Comparison of ENCODE assay signal across 10 cellular contexts in the genomic region with DNA sequence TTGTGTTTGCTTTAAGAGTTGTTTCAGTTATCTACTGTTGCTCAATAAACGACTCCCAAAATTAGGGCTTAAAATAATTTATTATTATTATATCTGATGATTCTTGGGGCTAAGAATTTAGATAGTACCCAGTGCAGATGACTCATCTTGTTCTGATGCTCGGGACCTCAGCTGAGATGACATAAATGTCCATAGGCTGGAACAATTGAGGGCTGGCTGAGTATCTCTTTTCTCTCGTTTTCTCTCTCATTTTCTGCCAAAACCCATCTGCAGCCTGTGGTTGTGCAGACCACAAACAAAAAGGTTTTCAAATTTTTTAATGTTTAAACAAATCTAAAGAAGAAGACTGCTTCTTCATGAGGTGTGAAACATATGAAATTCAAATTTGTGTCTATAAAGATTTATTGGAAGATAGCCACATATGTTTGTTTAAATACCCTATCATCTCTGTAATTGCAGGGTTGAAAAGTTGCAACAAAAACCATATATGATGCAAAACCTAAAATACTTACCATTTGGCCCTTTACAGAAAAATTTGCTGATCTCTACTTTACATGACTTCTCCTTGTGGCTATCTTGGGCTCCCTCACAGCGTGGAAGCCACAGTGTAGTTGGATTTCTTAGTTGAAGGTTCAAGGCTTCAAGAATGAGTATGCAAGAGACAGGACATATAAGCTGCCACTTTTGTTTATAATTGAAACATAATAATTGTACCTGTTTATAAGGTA. TPM values are rescaled to one million over a fixed set of nuclear protein-coding genes. Genes with fewer than 3 reads are reported as not detected.
A peak's percentile ranks its signal among the peaks of the same experiment; 100 is the strongest.
DNase-seq lines count a peak whose midpoint lies in the region; ATAC-seq, FAIRE-seq and TF ChIP-seq lines count a peak whose summit lies in the region.
"Had no signal": no experiment of that assay in that cellular context is flagged by ENCODE, and none has a peak within 500 bp of the region (broad histone marks: within the 10 kb centered on the region; RNA-seq: fewer than 3 reads in every experiment).

No MANE protein-coding gene starts in this region.

- no peak overlapping the region for H2BK5ac ChIP-seq in trophoblast cell (ENCODE audit: low read depth, low read length, poor library complexity)

- no peaks in the 10 kb centered on the region for H4K20me1 ChIP-seq in Karpas-422 (ENCODE audit: insufficient read depth, low read depth, low read length)

- peak overlapping the region; percentile 79 for H3K4me2 ChIP-seq in Karpas-422 (ENCODE audit: low read depth, low read length, poor library complexity, severe bottlenecking)
- H3K4me2 ChIP-seq in trophoblast cell (ENCODE audit: low read length) = no peak overlapping the region

- H3K36me3 ChIP-seq in Karpas-422 (ENCODE audit: insufficient read depth, low read length) = no peaks in the 10 kb centered on the region; the same call in 1 of the 2 replicates
- no peaks in the 10 kb centered on the region for H3K36me3 ChIP-seq in bronchial epithelial cell (ENCODE audit: control insufficient read depth, insufficient read depth, low read length)
- no peaks in the 10 kb centered on the region for H3K36me3 ChIP-seq in trophoblast cell (ENCODE audit: control insufficient read depth in 1 of 2, insufficient read depth in 2 of 2, low read length in 2 of 2)
- H3K36me3 ChIP-seq: cardiac muscle cell had no signal

- H3K27me3 ChIP-seq in Karpas-422 (ENCODE audit: low read length) (no peaks in the 10 kb centered on the region), bronchial epithelial cell (ENCODE audit: control insufficient read depth, insufficient read depth, low read length) (no peaks in the 10 kb centered on the region), trophoblast cell (ENCODE audit: insufficient read depth, low read length) (no peaks in the 10 kb centered on the region)
- H3K27me3 ChIP-seq: cardiac muscle cell had no signal

- no CpG with 5 or more reads among the region's 4 CpGs for WGBS in trophoblast cell (ENCODE audit: extremely low coverage, insufficient coverage, insufficient read length)

- no peak for TF ChIP-seq CTCF in bronchial epithelial cell (IDR thresholded peaks at IDR 0.05; ENCODE audit: insufficient read depth, low read length, severe bottlenecking)

- no peak overlapping the region for H4K91ac ChIP-seq in trophoblast cell (ENCODE audit: low read depth, low read length)

- H4K12ac ChIP-seq in trophoblast cell (ENCODE audit: low read depth, low read length) = no peak overlapping the region

- H3K9me2 ChIP-seq in Karpas-422 (replicated peaks; ENCODE audit: insufficient read depth, low read length) = no peaks in the 10 kb centered on the region

- H3K27ac ChIP-seq in Karpas-422 (ENCODE audit: low read length) (peak overlapping the region; percentile 99), trophoblast cell (ENCODE audit: low read depth, low read length) (no peak overlapping the region)
- H3K27ac ChIP-seq: cardiac muscle cell had no signal

- H3K9ac ChIP-seq in Karpas-422 (ENCODE audit: low read length) = peak overlapping the region; percentile 79
- H3K9ac ChIP-seq in trophoblast cell (ENCODE audit: low read length) = no peak overlapping the region

- no peak overlapping the region for H3K18ac ChIP-seq in trophoblast cell (ENCODE audit: low read length)

- H2AK5ac ChIP-seq in trophoblast cell (ENCODE audit: low read length) = no peak overlapping the region

- no peaks in the 10 kb centered on the region for H3K79me1 ChIP-seq in trophoblast cell (ENCODE audit: low read length)

- no peak overlapping the region for H4K8ac ChIP-seq in trophoblast cell (ENCODE audit: low read depth, low read length)

- H2BK12ac ChIP-seq in trophoblast cell (ENCODE audit: low read length) = no peak overlapping the region

- ATAC-seq in GM18909 (IDR thresholded peaks at IDR 0.05; ENCODE audit: poor library complexity, unreplicated experiment) (peak; percentile 25), HG02642 (IDR thresholded peaks at IDR 0.05; ENCODE audit: poor library complexity, unreplicated experiment) (no peak)

- DNase-seq in A172 (ENCODE audit: low spot score) (peak; percentile 45), Karpas-422 (peak; percentile 93), bronchial epithelial cell (ENCODE audit: low read depth) (peak; percentile 3), DMS153 treated with DMSO at 0.1 percent for 48 hours (lab: John Stamatoyannopoulos, UW; ENCODE audit: unreplicated experiment) (no peak), NCI-H1092 treated with DMSO at 0.1 percent for 48 hours (lab: John Stamatoyannopoulos, UW) (no peak), trophoblast cell (no peak)

- H3K14ac ChIP-seq in trophoblast cell (ENCODE audit: low read length) = no peak overlapping the region

- H3K4me3 ChIP-seq in Karpas-422 (ENCODE audit: low read length) (peak overlapping the region; percentile 22; the same call in 1 of the 2 replicates), bronchial epithelial cell (ENCODE audit: low read depth, low read length) (no peak overlapping the region), trophoblast cell (ENCODE audit: low read depth, low read length) (no peak overlapping the region)
- H3K4me3 ChIP-seq: cardiac muscle cell had no signal

- H3K79me2 ChIP-seq in Karpas-422 (ENCODE audit: low read length) (no peaks in the 10 kb centered on the region), trophoblast cell (ENCODE audit: control insufficient read depth, insufficient read depth, low read length, poor library complexity) (no peaks in the 10 kb centered on the region)

- no peak for FAIRE-seq in bronchial epithelial cell (lab: Jason Lieb, UNC)

- no peak overlapping the region for H2BK120ac ChIP-seq in trophoblast cell (ENCODE audit: insufficient read depth, low read length, poor library complexity)

- no peak overlapping the region for H3K4ac ChIP-seq in trophoblast cell (ENCODE audit: low read depth, low read length)

- H3K9me3 ChIP-seq in Karpas-422 (ENCODE audit: low read length) (peaks cover 4% of the 10 kb centered on the region; the same call in 1 of the 2 replicates), trophoblast cell (ENCODE audit: insufficient read depth, low read depth, low read length) (no peaks in the 10 kb centered on the region)

- H3K4me1 ChIP-seq in Karpas-422 (ENCODE audit: low read length) = peaks cover 100% of the 10 kb centered on the region
- no peaks in the 10 kb centered on the region for H3K4me1 ChIP-seq in trophoblast cell (ENCODE audit: control insufficient read depth in 1 of 2, insufficient read depth in 2 of 2, low read length in 2 of 2)

- H2AFZ ChIP-seq in Karpas-422 (ENCODE audit: low read length) (no peak overlapping the region), trophoblast cell (ENCODE audit: insufficient read depth, low read length, poor library complexity) (no peak overlapping the region)

- no peak overlapping the region for H3K23ac ChIP-seq in trophoblast cell (ENCODE audit: low read length)

RNA-seq across cellular contexts. Expression of a gene that starts 14.8 kb away (rescaled TPM):
- 2.8 and 3.1 TPM in 2 replicates for total RNA-seq in A172 (2014; rRNA removed; shearing (Covaris generic))
- 367 and 812 TPM in 2 replicates for total RNA-seq in Karpas-422 (2014; rRNA removed; shearing (Covaris generic); ENCODE audit: low replicate concordance)
- total RNA-seq in bronchial epithelial cell = not detected in 2 replicates
- polyA plus RNA-seq in trophoblast cell (2013) = not detected in 2 replicates
- total RNA-seq: cardiac muscle cell, osteocyte had no signal
- polyA plus RNA-seq: cardiac muscle cell had no signal

Comparison
In these comparisons a context has a peak if more than half of its experiments do, and no peak if none do; other contexts are left out.
1. DNase-seq: peak in A172 (single experiment), Karpas-422 (single experiment) and bronchial epithelial cell (single experiment); none in DMS153 treated with DMSO at 0.1 percent for 48 hours (single experiment), NCI-H1092 treated with DMSO at 0.1 percent for 48 hours (single experiment) and trophoblast cell (0 of 2).
2. RNA of a gene that starts 14.8 kb away (total RNA-seq): 367 to 812 TPM in Karpas-422; 2.8 to 3.1 TPM in A172 and not detected in bronchial epithelial cell; every median in the first group is over 10 times any median in the second.